In genomic region chr4:72977936-72978485, GRCh38 we compare ENCODE assay signal across 12 cellular contexts.
"Had no signal": no experiment of that assay in that cellular context is flagged by ENCODE, and none has a peak within 500 bp of the region (broad histone marks: within the 10 kb centered on the region; RNA-seq: fewer than 3 reads in every experiment).

No MANE protein-coding gene starts in this region.

- FAIRE-seq: colon had no signal

- H3K27me3 ChIP-seq: cardiac muscle cell, gastrocnemius medialis, right lobe of liver had no signal

- DNase-seq: activated CD4-positive, alpha-beta T cell treated with anti-CD3 and anti-CD28 coated beads, Interleukin-2, amount 50 U/mL, for 1 hour; activated T-cell treated with anti-CD3 and anti-CD28 coated beads, Interleukin-2, amount 50 U/mL, for 1 hour; amniotic stem cell; gastrocnemius medialis; hippocampal formation; natural killer cell; nucleus accumbens; right lobe of liver; stimulated activated naive CD4-positive, alpha-beta T cell treated with Interleukin-2 at 50 U/mL for 16 hours had no signal

- ATAC-seq: gastrocnemius medialis, natural killer cell, right lobe of liver had no signal

- H3K4me3 ChIP-seq: cardiac muscle cell, gastrocnemius medialis, prostate gland, right lobe of liver had no signal

- H3K4me1 ChIP-seq: gastrocnemius medialis, prostate gland, right lobe of liver had no signal

- H3K27ac ChIP-seq: cardiac muscle cell, gastrocnemius medialis, prostate gland, right lobe of liver had no signal

- H3K36me3 ChIP-seq: cardiac muscle cell, gastrocnemius medialis, prostate gland, right lobe of liver had no signal

- H3K9me3 ChIP-seq: gastrocnemius medialis, prostate gland, right lobe of liver had no signal
